20 cellular contexts compared by ENCODE assay signal in genomic region chr5:152547202-152547601, GRCh38.
A peak's percentile ranks its signal among the peaks of the same experiment; 100 is the strongest.
DNase-seq lines count a peak whose midpoint lies in the region; ATAC-seq and TF ChIP-seq lines count a peak whose summit lies in the region.
"Had no signal": no experiment of that assay in that cellular context is flagged by ENCODE, and none has a peak within 500 bp of the region (broad histone marks: within the 10 kb centered on the region; RNA-seq: fewer than 3 reads in every experiment).

No MANE protein-coding gene starts in this region.

- TF ChIP-seq RAD21 in SK-N-SH (IDR thresholded peaks at IDR 0.05; ENCODE audit: low read length), result no peak

- no peaks in the 10 kb centered on the region for H3K9me2 ChIP-seq in SK-N-SH

- no peak for TF ChIP-seq CTCF in SK-N-SH (IDR thresholded peaks at IDR 0.05)

- H3K9me3 ChIP-seq in SK-N-SH, result no peaks in the 10 kb centered on the region

- peak overlapping the region; percentile 28; the same call in 1 of the 2 replicates for H3K4me2 ChIP-seq in SK-N-SH
- H3K4me2 ChIP-seq: KMS-11, PC-9 had no signal

- no peak overlapping the region for H3K4me3 ChIP-seq in SK-N-SH (ENCODE audit: low read depth in 2 of 2, low read length in 1 of 2)
- H3K4me3 ChIP-seq: PC-9, SK-N-MC had no signal

- POLR2A ChIA-PET in SK-N-SH (lab: Yijun Ruan, JAX), result no interaction called here

- H3K36me3 ChIP-seq in SK-N-SH (replicated peaks in 1 of 2; ENCODE audit: control insufficient read depth in 1 of 2, insufficient read depth in 2 of 2, low read length in 1 of 2), result no peaks in the 10 kb centered on the region

- TF ChIP-seq EP300 in SK-N-SH (IDR thresholded peaks at IDR 0.05; ENCODE audit: borderline replicate concordance in 1 of 2, low read depth in 1 of 2, low read length in 1 of 2), result no peak

- H2AFZ ChIP-seq in SK-N-SH (ENCODE audit: low read depth), result no peak overlapping the region
- H2AFZ ChIP-seq: PC-9 had no signal

- H3F3A ChIP-seq in SK-N-SH (replicated peaks; ENCODE audit: insufficient read depth), result peaks cover 8% of the 10 kb centered on the region

- no peak overlapping the region; a peak in 1 of 4 replicates for H3K27ac ChIP-seq in SK-N-SH (ENCODE audit: low read depth in 2 of 2, low read length in 1 of 2)
- H3K27ac ChIP-seq: KMS-11, PC-9, SK-N-MC had no signal

- H4K20me1 ChIP-seq in SK-N-SH (ENCODE audit: insufficient read depth), result no peaks in the 10 kb centered on the region

- 0 out of 4 replicates have a peak, but pooled peaks cover 0 to 4% of the 10 kb centered on the region in 2 experiments for H3K4me1 ChIP-seq in SK-N-SH (ENCODE audit: control insufficient read depth in 1 of 2, insufficient read depth in 2 of 2, low read depth in 1 of 2, low read length in 1 of 2)

- ATAC-seq in SK-N-SH treated with all-trans-retinoic acid at 6 μM for 48 hours (no peak), GM21576 (IDR thresholded peaks at IDR 0.05; ENCODE audit: unreplicated experiment) (no peak)
- ATAC-seq: HCT116, T-cell had no signal

- H3K9ac ChIP-seq in SK-N-SH, result no peak overlapping the region
- H3K9ac ChIP-seq: KMS-11 had no signal

- H3K79me2 ChIP-seq in SK-N-SH (ENCODE audit: insufficient read depth), result no peaks in the 10 kb centered on the region

- CTCF ChIA-PET in SK-N-SH (lab: Yijun Ruan, JAX), result no interaction called here

- WGBS in SK-N-SH (ENCODE audit: low lambda C conversion rate), result 4% methylated on average over 5 of the region's 5 CpGs

- DNase-seq in SK-N-SH (no peak), NCI-H187 treated with DMSO at 0.1 percent for 48 hours (lab: John Stamatoyannopoulos, UW) (peak; percentile 40), NCI-H69 (lab: John Stamatoyannopoulos, UW) (peak; percentile 57), T-helper 2 cell (no peak)
- DNase-seq in stimulated activated CD4-positive, alpha-beta T cell treated with anti-CD3 and anti-CD28 coated beads, Interleukin-15, amount 100 ng/mL, for 24 hours, result no peak
- DNase-seq: GOT3, IMR-90, NCI-H1105, NCI-H146, NCI-H226, NCI-H748 treated with DMSO at 0.1 percent for 48 hours, PC-9, RPMI8226, SHP77 treated with DMSO at 0.1 percent for 48 hours, T-cell had no signal

- no peaks in the 10 kb centered on the region for H3K27me3 ChIP-seq in SK-N-SH (ENCODE audit: insufficient read depth)

TF ChIP-seq in SK-N-SH, 30 proteins besides CTCF, POLR2A, EP300 and RAD21:
- TF ChIP-seq REST (IDR thresholded peaks at IDR 0.05; ENCODE audit: low read depth, low read length), result no peak
- 0 out of 2 replicates have a peak, but pooled peaks have one; percentile 5 for TF ChIP-seq PBX3 (IDR thresholded peaks at IDR 0.05)

TF ChIP-seq in SK-N-SH treated with all-trans-retinoic acid at 6 μM for 48 hours, 23 proteins besides CTCF, POLR2A, EP300 and RAD21 (continues in another document):
- TF ChIP-seq CSRNP3 (CRISPR knock-in tag; IDR thresholded peaks at IDR 0.05) (no peak), ARNTL (CRISPR knock-in tag; IDR thresholded peaks at IDR 0.05; ENCODE audit: borderline replicate concordance, low read depth) (no peak), BACH2 (CRISPR knock-in tag; IDR thresholded peaks at IDR 0.05; ENCODE audit: borderline replicate concordance) (no peak), PPARA (CRISPR knock-in tag; IDR thresholded peaks at IDR 0.05; ENCODE audit: borderline replicate concordance) (no peak), TSHZ2 (CRISPR knock-in tag; IDR thresholded peaks at IDR 0.05) (no peak), ESRRG (CRISPR knock-in tag; IDR thresholded peaks at IDR 0.05) (no peak), ZNF565 (CRISPR knock-in tag; conservative IDR thresholded peaks at IDR 0.05; ENCODE audit: low read depth) (no peak), TCF4 (CRISPR knock-in tag; IDR thresholded peaks at IDR 0.05; ENCODE audit: borderline replicate concordance) (no peak), SNAI2 (CRISPR knock-in tag; IDR thresholded peaks at IDR 0.05) (no peak), CREB5 (CRISPR knock-in tag; IDR thresholded peaks at IDR 0.05; ENCODE audit: low read depth) (no peak), ISL1 (CRISPR knock-in tag; IDR thresholded peaks at IDR 0.05) (no peak), POU6F1 (CRISPR knock-in tag; IDR thresholded peaks at IDR 0.05; ENCODE audit: borderline replicate concordance, low read depth) (no peak), ZC3H10 (CRISPR knock-in tag; IDR thresholded peaks at IDR 0.05) (no peak), PATZ1 (CRISPR knock-in tag; IDR thresholded peaks at IDR 0.05; ENCODE audit: borderline replicate concordance) (no peak), RARB (CRISPR knock-in tag; IDR thresholded peaks at IDR 0.05) (no peak), GLIS3 (CRISPR knock-in tag; IDR thresholded peaks at IDR 0.05) (no peak), ZNF8 (CRISPR knock-in tag; IDR thresholded peaks at IDR 0.05) (no peak), ZNF70 (CRISPR knock-in tag; IDR thresholded peaks at IDR 0.05) (no peak), ZFP30 (CRISPR knock-in tag; IDR thresholded peaks at IDR 0.05) (no peak)

Comparison
In these comparisons a context has a peak if more than half of its experiments do, and no peak if none do; other contexts are left out.
1. DNase-seq: peak in NCI-H187 treated with DMSO at 0.1 percent for 48 hours (single experiment) and NCI-H69 (single experiment); none in SK-N-SH (single experiment), T-helper 2 cell (0 of 5) and stimulated activated CD4-positive, alpha-beta T cell treated with anti-CD3 and anti-CD28 coated beads, Interleukin-15, amount 100 ng/mL, for 24 hours (single experiment).